In genomic region chr2:217279130-217279529, GRCh38 we compare ENCODE assay signal across 18 cellular contexts.
A peak's percentile ranks its signal among the peaks of the same experiment; 100 is the strongest.
DNase-seq lines count a peak whose midpoint lies in the region; ATAC-seq and TF ChIP-seq lines count a peak whose summit lies in the region.
"Had no signal": no experiment of that assay in that cellular context is flagged by ENCODE, and none has a peak within 500 bp of the region (broad histone marks: within the 10 kb centered on the region; RNA-seq: fewer than 3 reads in every experiment).

No MANE protein-coding gene starts in this region.

- CTCF ChIA-PET in IMR-90 (lab: Yijun Ruan, JAX): interaction anchor here (0.9 kb wide), 1 partner anchor 434 kb away, joined by 4 read pairs; no protein-coding TSS in a partner anchor

- in situ Hi-C loops in IMR-90 (cut with MboI; ENCODE audit: low sequenced_read_pairs): no loop called here

- POLR2A ChIA-PET in IMR-90 (lab: Charles Lee; ENCODE audit: unreplicated experiment): no interaction called here

- H3K23ac ChIP-seq in IMR-90 (ENCODE audit: low read depth, low read length): peak overlapping the region; percentile 99

- no peak for TF ChIP-seq POLR2A in IMR-90 (IDR thresholded peaks at IDR 0.05; ENCODE audit: low read depth, low read length)

- peak; percentile 31; the same call in 1 of the 2 replicates for TF ChIP-seq CTCF in AG10803 (conservative IDR thresholded peaks at IDR 0.05; ENCODE audit: low read length)
- TF ChIP-seq CTCF in IMR-90 (conservative IDR thresholded peaks at IDR 0.05; ENCODE audit: low read depth, low read length): no peak

- no peaks in the 10 kb centered on the region for H3K27me3 ChIP-seq in IMR-90 (ENCODE audit: control insufficient read depth, insufficient read depth, low read length)
- H3K27me3 ChIP-seq: BE2C had no signal

- H3K9ac ChIP-seq in IMR-90 (ENCODE audit: low read depth, low read length): peak overlapping the region; percentile 66

- intact Hi-C loops in IMR-90 (cut with micrococcal nuclease) (loop anchor here (1.0 to 5.0 kb wide), 8 partner anchors 48 to 582 kb away; no protein-coding TSS in a partner anchor), sciatic nerve (cut with DNase I) (no loop called here)

- H2AK9ac ChIP-seq in IMR-90 (replicated peaks; ENCODE audit: low read depth, low read length, poor library complexity): peak overlapping the region; percentile 4

- DNase-seq in AG10803 (ENCODE audit: low read depth): peak; percentile 74
- DNase-seq in IMR-90: peak; percentile 59
- peak; percentile 54 for DNase-seq in fibroblast of gingiva (ENCODE audit: low read depth)
- no peak for DNase-seq in sciatic nerve (ENCODE audit: low spot score)
- no peak for DNase-seq in activated naive CD4-positive, alpha-beta T cell treated with Interleukin-2 at 50 U/mL for 16 hours
- no peak for DNase-seq in DMS 273 (lab: John Stamatoyannopoulos, UW; ENCODE audit: unreplicated experiment)
- no peak for DNase-seq in MV-4-11 (lab: John Stamatoyannopoulos, UW)
- DNase-seq: activated CD4-positive, alpha-beta T cell treated with anti-CD3 and anti-CD28 coated beads, Interleukin-2, amount 10 ng/mL, durations not matched to agents 7 days and 5 days; activated naive CD8-positive, alpha-beta T cell treated with anti-CD3 and anti-CD28 coated beads, Interleukin-2, amount 10 ng/mL, durations not matched to agents 7 days and 5 days; BE2C; central memory CD4-positive, alpha-beta T cell; DMS153; head of caudate nucleus; midbrain; NCI-H146; stimulated activated naive B cell treated with anti-CD40 and anti-IgM and Interleukin-4, amounts not matched to agents 10 μg/mL and 1 μg/mL and 100 μg/mL, for 72 hours had no signal

- peak overlapping the region; percentile 99 for H3K4ac ChIP-seq in IMR-90 (ENCODE audit: low read depth, low read length)

- H3K27ac ChIP-seq in IMR-90 (ENCODE audit: insufficient read depth, low read length): peak overlapping the region; percentile 91

- dilution Hi-C loops in IMR-90 (cut with HindIII; ENCODE audit: low sequenced_read_pairs, unreplicated experiment): no loop called here

- H2BK20ac ChIP-seq in IMR-90 (ENCODE audit: low read depth, low read length): peak overlapping the region; percentile 100

- H2BK5ac ChIP-seq in IMR-90 (ENCODE audit: low read depth, low read length, poor library complexity, severe bottlenecking): peak overlapping the region; percentile 100

- H3K4me2 ChIP-seq in IMR-90 (ENCODE audit: low read depth, low read length): peak overlapping the region; percentile 55; the same call in 1 of the 2 replicates

- no TSS peak for BruUV-seq in IMR-90 (replicated peaks; lab: Mats Ljungman, UMichigan)

- ATAC-seq in IMR-90 (ENCODE audit: low read depth) (peak; percentile 4), sciatic nerve (peak; percentile 2), HG03378 (IDR thresholded peaks at IDR 0.05; ENCODE audit: unreplicated experiment) (no peak)
- ATAC-seq: stimulated activated naive B cell treated with anti-CD40 and anti-IgM and Interleukin-4, amounts not matched to agents 10 μg/mL and 1 μg/mL and 100 μg/mL, for 72 hours had no signal

- H3K9me1 ChIP-seq in IMR-90 (ENCODE audit: insufficient read depth, low read length): peaks cover 16% of the 10 kb centered on the region

- no peak for TF ChIP-seq RAD21 in IMR-90 (IDR thresholded peaks at IDR 0.05; ENCODE audit: low read length)

- H2BK15ac ChIP-seq in IMR-90 (ENCODE audit: low read depth, low read length): peak overlapping the region; percentile 96

- H3K79me1 ChIP-seq in IMR-90 (ENCODE audit: low read depth in 1 of 2, low read length in 2 of 2): peaks cover 14 to 24% of the 10 kb centered on the region in 2 experiments; a peak in 3 of 4 replicates

- peak overlapping the region; percentile 99 for H2BK120ac ChIP-seq in IMR-90 (ENCODE audit: low read depth, low read length)

- H3K18ac ChIP-seq in IMR-90 (ENCODE audit: low read depth, low read length): peak overlapping the region; percentile 66

- no peak overlapping the region for H3K4me3 ChIP-seq in AG10803 (ENCODE audit: low read length)
- H3K4me3 ChIP-seq in IMR-90 (ENCODE audit: insufficient read depth, low read depth, low read length): no peak overlapping the region
- H3K4me3 ChIP-seq: skin epidermis had no signal

- H3K9me3 ChIP-seq in IMR-90 (ENCODE audit: control insufficient read depth, insufficient read depth, low read length): no peaks in the 10 kb centered on the region
- H3K9me3 ChIP-seq: BE2C had no signal

- peak overlapping the region; percentile 98 for H2AK5ac ChIP-seq in IMR-90 (ENCODE audit: low read depth, low read length)

- peak overlapping the region; percentile 99 for H3K14ac ChIP-seq in IMR-90 (replicated peaks; ENCODE audit: low read depth, low read length)

- no peak overlapping the region for H2AFZ ChIP-seq in IMR-90 (replicated peaks; ENCODE audit: low read length, poor library complexity)

- peak overlapping the region; percentile 98 for H3K56ac ChIP-seq in IMR-90 (ENCODE audit: extremely low read depth, insufficient read depth, low read length)

- peak overlapping the region; percentile 50 for H4K5ac ChIP-seq in IMR-90 (ENCODE audit: low read depth, low read length)

- H4K91ac ChIP-seq in IMR-90 (ENCODE audit: insufficient read depth, low read depth, low read length): peak overlapping the region; percentile 99

- H4K8ac ChIP-seq in IMR-90 (ENCODE audit: low read depth in 2 of 2, low read length in 2 of 2): peak overlapping the region; percentile 97 to 99

- H3K36me3 ChIP-seq in IMR-90 (ENCODE audit: control insufficient read depth, insufficient read depth, low read length): peaks cover 1% of the 10 kb centered on the region; the same call in 1 of the 2 replicates
- H3K36me3 ChIP-seq: BE2C had no signal

- 83% methylated on average over 2 of the region's 3 CpGs; no CpG with 5 or more reads in 1 of the 2 experiments for WGBS in IMR-90 (ENCODE audit: extremely low coverage in 2 of 2, insufficient read length in 1 of 2), 2 experiments

- peaks cover 19% of the 10 kb centered on the region for H3K4me1 ChIP-seq in IMR-90 (ENCODE audit: control insufficient read depth, insufficient read depth, low read length)
- H3K4me1 ChIP-seq: BE2C had no signal

- no peaks in the 10 kb centered on the region for H4K20me1 ChIP-seq in IMR-90 (ENCODE audit: insufficient read depth, low read length)

TF ChIP-seq in IMR-90, 13 proteins besides CTCF, POLR2A, EP300 and RAD21:
- TF ChIP-seq CEBPB (IDR thresholded peaks at IDR 0.05; ENCODE audit: low read depth, low read length) (no peak), NFE2L2 (IDR thresholded peaks at IDR 0.05; ENCODE audit: low read depth, low read length) (no peak), MAZ (IDR thresholded peaks at IDR 0.05; ENCODE audit: borderline replicate concordance, low read depth, low read length) (no peak), FOS (IDR thresholded peaks at IDR 0.05; ENCODE audit: low read depth, low read length) (no peak), BHLHE40 (IDR thresholded peaks at IDR 0.05; ENCODE audit: low read depth, low read length) (no peak), USF2 (IDR thresholded peaks at IDR 0.05; ENCODE audit: low read depth, low read length) (no peak; the same call in 1 of the 2 replicates), MXI1 (IDR thresholded peaks at IDR 0.05; ENCODE audit: borderline replicate concordance, low read depth, low read length) (no peak), MAFK (IDR thresholded peaks at IDR 0.05; ENCODE audit: low read depth, low read length) (no peak), ELK1 (IDR thresholded peaks at IDR 0.05; ENCODE audit: borderline replicate concordance, low read depth, low read length) (no peak), SMC3 (IDR thresholded peaks at IDR 0.05; ENCODE audit: low read depth, low read length) (no peak)

Comparison
In these comparisons a context has a peak if more than half of its experiments do, and no peak if none do; other contexts are left out.
1. DNase-seq: peak in AG10803 (single experiment), IMR-90 (single experiment) and fibroblast of gingiva (single experiment); none in sciatic nerve (single experiment), activated naive CD4-positive, alpha-beta T cell treated with Interleukin-2 at 50 U/mL for 16 hours (single experiment), DMS 273 (single experiment) and MV-4-11 (single experiment).